ENCODE assay signal across 8 cellular contexts in the genomic region with DNA sequence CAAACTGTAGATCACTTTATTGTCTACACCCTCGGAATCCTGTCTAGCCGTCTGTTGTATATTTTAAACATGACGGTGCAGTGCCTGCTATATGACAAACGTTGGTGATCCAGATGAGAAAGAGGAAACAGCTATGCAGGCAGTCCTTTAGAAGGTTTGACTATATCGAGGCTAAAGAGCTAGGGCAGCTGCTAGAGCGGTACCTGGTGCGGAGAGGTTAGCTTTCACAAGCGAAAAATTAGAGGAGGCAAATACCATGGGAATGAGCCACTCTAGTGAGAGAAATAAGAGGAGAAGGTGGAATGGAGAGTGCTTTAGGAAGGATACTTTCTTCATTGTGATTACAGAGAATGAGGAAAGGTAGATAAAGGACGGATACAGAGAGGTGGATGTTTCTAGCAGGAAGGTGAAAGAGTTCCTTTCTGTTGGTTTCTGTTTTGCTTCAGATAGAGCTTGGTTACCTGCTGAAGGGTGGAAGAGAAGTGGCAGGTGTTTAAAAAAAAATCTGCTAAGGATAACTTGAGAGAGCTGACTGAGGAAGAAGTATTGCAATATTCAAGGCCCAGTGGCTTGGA. TPM values are rescaled to one million over a fixed set of nuclear protein-coding genes. Genes with fewer than 3 reads are reported as not detected.
DNase-seq lines count a peak whose midpoint lies in the region; ATAC-seq lines count a peak whose summit lies in the region.

No MANE protein-coding gene starts in this region.

- no peaks in the 10 kb centered on the region for H3K27me3 Mint-ChIP-seq in activated CD4-positive, alpha-beta T cell treated with anti-CD3 and anti-CD28 coated beads, Interleukin-2, amount 10 ng/mL, durations not matched to agents 24 days and 14 days
- no peaks in the 10 kb centered on the region for H3K27me3 Mint-ChIP-seq in activated naive CD8-positive, alpha-beta T cell treated with anti-CD3 and anti-CD28 coated beads, Interleukin-2, amount 10 ng/mL, durations not matched to agents 7 days and 5 days

- H3K4me3 ChIP-seq in MG63 = peak overlapping the region; percentile 98

- H3K36me3 ChIP-seq in MG63 = peaks cover 4% of the 10 kb centered on the region; the same call in 1 of the 2 replicates

- H3K4me1 Mint-ChIP-seq in activated CD4-positive, alpha-beta T cell treated with anti-CD3 and anti-CD28 coated beads, Interleukin-2, amount 10 ng/mL, durations not matched to agents 24 days and 14 days = peaks cover 22% of the 10 kb centered on the region
- H3K4me1 Mint-ChIP-seq in activated naive CD8-positive, alpha-beta T cell treated with anti-CD3 and anti-CD28 coated beads, Interleukin-2, amount 10 ng/mL, durations not matched to agents 7 days and 5 days = peaks cover 20% of the 10 kb centered on the region
- H3K4me1 Mint-ChIP-seq in stimulated activated effector memory CD8-positive, alpha-beta T cell treated with anti-CD3 and anti-CD28 coated beads, Interleukin-12 subunit alpha, Interleukin-12 subunit beta, amount 100 ng/mL, for 72 hours = peaks cover 31% of the 10 kb centered on the region

- peak overlapping the region; percentile 91 for H3K27ac Mint-ChIP-seq in activated CD4-positive, alpha-beta T cell treated with anti-CD3 and anti-CD28 coated beads, Interleukin-2, amount 10 ng/mL, durations not matched to agents 24 days and 14 days
- H3K27ac Mint-ChIP-seq in activated naive CD8-positive, alpha-beta T cell treated with anti-CD3 and anti-CD28 coated beads, Interleukin-2, amount 10 ng/mL, durations not matched to agents 7 days and 5 days = peak overlapping the region; percentile 96
- peak overlapping the region; percentile 87 for H3K27ac Mint-ChIP-seq in stimulated activated effector memory CD8-positive, alpha-beta T cell treated with anti-CD3 and anti-CD28 coated beads, Interleukin-12 subunit alpha, Interleukin-12 subunit beta, amount 100 ng/mL, for 72 hours

- peak; percentile 7 for ATAC-seq in activated naive CD8-positive, alpha-beta T cell treated with anti-CD3 and anti-CD28 coated beads, Interleukin-2, amount 10 ng/mL, durations not matched to agents 7 days and 5 days (ENCODE audit: low read depth)
- peak; percentile 5 for ATAC-seq in stimulated activated effector memory CD8-positive, alpha-beta T cell treated with anti-CD3 and anti-CD28 coated beads, Interleukin-12 subunit alpha, Interleukin-12 subunit beta, amount 100 ng/mL, for 72 hours

- intact Hi-C loops in activated CD4-positive, alpha-beta T cell treated with anti-CD3 and anti-CD28 coated beads, Interleukin-2, amount 10 ng/mL, durations not matched to agents 24 days and 14 days (cut with micrococcal nuclease) = loop anchor here (1.0 to 10.0 kb wide), 3 partner anchors 364 to 1026 kb away; a partner anchor contains a TSS

- H3K9me3 Mint-ChIP-seq in activated CD4-positive, alpha-beta T cell treated with anti-CD3 and anti-CD28 coated beads, Interleukin-2, amount 10 ng/mL, durations not matched to agents 24 days and 14 days = peaks cover 5% of the 10 kb centered on the region
- no peaks in the 10 kb centered on the region for H3K9me3 Mint-ChIP-seq in activated naive CD8-positive, alpha-beta T cell treated with anti-CD3 and anti-CD28 coated beads, Interleukin-2, amount 10 ng/mL, durations not matched to agents 7 days and 5 days
- H3K9me3 Mint-ChIP-seq in stimulated activated effector memory CD8-positive, alpha-beta T cell treated with anti-CD3 and anti-CD28 coated beads, Interleukin-12 subunit alpha, Interleukin-12 subunit beta, amount 100 ng/mL, for 72 hours = no peaks in the 10 kb centered on the region

- peaks cover 1% of the 10 kb centered on the region for H3K9me3 ChIP-seq in MG63

- H3K27me3 ChIP-seq in MG63 = no peaks in the 10 kb centered on the region

- POLR2A ChIA-PET in activated naive CD8-positive, alpha-beta T cell treated with anti-CD3 and anti-CD28 coated beads, Interleukin-2, amount 10 ng/mL, durations not matched to agents 7 days and 5 days (lab: Charles Lee) = interaction anchor here (0.6 to 3.2 kb wide), 10 partner anchors 11 to 1313 kb away, joined by 3 to 8 read pairs (median 3); a partner anchor contains a TSS

- peak; percentile 61 for DNase-seq in activated CD4-positive, alpha-beta T cell treated with anti-CD3 and anti-CD28 coated beads, Interleukin-2, amount 10 ng/mL, durations not matched to agents 24 days and 14 days
- no peak for DNase-seq in activated CD4-positive, alpha-beta T cell treated with anti-CD3 and anti-CD28 coated beads, Interleukin-2, amount 50 U/mL, for 48 hours
- DNase-seq in MG63 = no peak
- peak; percentile 30 for DNase-seq in activated naive CD8-positive, alpha-beta T cell treated with anti-CD3 and anti-CD28 coated beads, Interleukin-2, amount 10 ng/mL, durations not matched to agents 7 days and 5 days
- DNase-seq in iPS-NIHi7 (ENCODE audit: extremely low spot score) = peak; percentile 15
- no peak for DNase-seq in stimulated activated effector memory CD8-positive, alpha-beta T cell treated with anti-CD3 and anti-CD28 coated beads, Interleukin-12 subunit alpha, Interleukin-12 subunit beta, amount 100 ng/mL, for 72 hours (ENCODE audit: low spot score in 2 of 2)
- DNase-seq in SK-N-DZ (ENCODE audit: low spot score) = no peak
- DNase-seq in activated CD4-positive, CD25-positive, alpha-beta regulatory T cell treated with anti-CD3 and anti-CD28 coated beads, Interleukin-2, amount 50 U/mL, for 72 hours = no peak

- H3K36me3 Mint-ChIP-seq in activated CD4-positive, alpha-beta T cell treated with anti-CD3 and anti-CD28 coated beads, Interleukin-2, amount 10 ng/mL, durations not matched to agents 24 days and 14 days (ENCODE audit: low read depth) = peaks cover 2% of the 10 kb centered on the region
- H3K36me3 Mint-ChIP-seq in activated naive CD8-positive, alpha-beta T cell treated with anti-CD3 and anti-CD28 coated beads, Interleukin-2, amount 10 ng/mL, durations not matched to agents 7 days and 5 days = peaks cover 10% of the 10 kb centered on the region
- H3K36me3 Mint-ChIP-seq in stimulated activated effector memory CD8-positive, alpha-beta T cell treated with anti-CD3 and anti-CD28 coated beads, Interleukin-12 subunit alpha, Interleukin-12 subunit beta, amount 100 ng/mL, for 72 hours = peaks cover 13% of the 10 kb centered on the region

- peak overlapping the region; percentile 84 for H3K4me3 Mint-ChIP-seq in activated CD4-positive, alpha-beta T cell treated with anti-CD3 and anti-CD28 coated beads, Interleukin-2, amount 10 ng/mL, durations not matched to agents 24 days and 14 days
- peak overlapping the region; percentile 92 for H3K4me3 Mint-ChIP-seq in activated naive CD8-positive, alpha-beta T cell treated with anti-CD3 and anti-CD28 coated beads, Interleukin-2, amount 10 ng/mL, durations not matched to agents 7 days and 5 days
- H3K4me3 Mint-ChIP-seq in stimulated activated effector memory CD8-positive, alpha-beta T cell treated with anti-CD3 and anti-CD28 coated beads, Interleukin-12 subunit alpha, Interleukin-12 subunit beta, amount 100 ng/mL, for 72 hours = peak overlapping the region; percentile 66

RNA-seq across cellular contexts. Expression of a gene that starts 1.0 kb away (rescaled TPM):
- total RNA-seq in activated CD4-positive, alpha-beta T cell treated with anti-CD3 and anti-CD28 coated beads, Interleukin-2, amount 10 ng/mL, durations not matched to agents 24 days and 14 days = 7.5 and 8.6 TPM in 2 replicates
- 16.2 and 33.5 TPM in 2 replicates for total RNA-seq in MG63 (2014; rRNA removed; shearing (Covaris generic); ENCODE audit: low replicate concordance)
- total RNA-seq in activated naive CD8-positive, alpha-beta T cell treated with anti-CD3 and anti-CD28 coated beads, Interleukin-2, amount 10 ng/mL, durations not matched to agents 7 days and 5 days = 10 to 100 TPM; 13.5 to 17.4 TPM
- 15.3 and 18.0 TPM in 2 replicates for polyA plus RNA-seq in SK-N-DZ (2014; cell fraction: cytosol; rRNA removed)
- polyA plus RNA-seq in SK-N-DZ (2014; cell fraction: nucleus; rRNA removed) = 2.9 and 10.5 TPM in 2 replicates

Comparison
In these comparisons a context has a peak if more than half of its experiments do, and no peak if none do; other contexts are left out.
1. DNase-seq: peak in activated CD4-positive, alpha-beta T cell treated with anti-CD3 and anti-CD28 coated beads, Interleukin-2, amount 10 ng/mL, durations not matched to agents 24 days and 14 days (single experiment), activated naive CD8-positive, alpha-beta T cell treated with anti-CD3 and anti-CD28 coated beads, Interleukin-2, amount 10 ng/mL, durations not matched to agents 7 days and 5 days (single experiment) and iPS-NIHi7 (single experiment); none in activated CD4-positive, alpha-beta T cell treated with anti-CD3 and anti-CD28 coated beads, Interleukin-2, amount 50 U/mL, for 48 hours (0 of 2), MG63 (single experiment), stimulated activated effector memory CD8-positive, alpha-beta T cell treated with anti-CD3 and anti-CD28 coated beads, Interleukin-12 subunit alpha, Interleukin-12 subunit beta, amount 100 ng/mL, for 72 hours (0 of 2), SK-N-DZ (single experiment) and activated CD4-positive, CD25-positive, alpha-beta regulatory T cell treated with anti-CD3 and anti-CD28 coated beads, Interleukin-2, amount 50 U/mL, for 72 hours (single experiment).
2. Peak in every context shown above with its lines, with median percentiles within 50 percentile points of each other: H3K27ac Mint-ChIP-seq and H3K4me3 Mint-ChIP-seq.